Comparison of ENCODE assay signal across 23 cellular contexts in the genomic region with DNA sequence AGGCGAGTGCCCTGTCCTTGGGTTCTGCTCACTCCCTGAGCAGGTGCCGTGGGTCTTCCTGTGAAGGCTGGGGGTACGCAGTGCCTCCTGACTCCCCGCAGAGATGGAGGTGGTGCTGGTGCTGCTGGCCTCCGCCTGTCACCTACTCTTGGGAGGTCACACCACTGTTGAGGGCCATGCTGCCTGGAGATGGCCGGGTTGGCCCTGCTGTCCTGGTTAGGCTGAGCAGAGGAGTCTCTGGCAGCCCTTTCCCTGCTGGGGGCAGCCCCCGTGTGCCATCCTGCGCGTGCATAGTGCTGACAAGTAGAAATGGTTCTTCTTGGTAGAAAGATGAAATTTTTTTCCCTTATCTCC. TPM values are rescaled to one million over a fixed set of nuclear protein-coding genes. Genes with fewer than 3 reads are reported as not detected.
A peak's percentile ranks its signal among the peaks of the same experiment; 100 is the strongest.
DNase-seq lines count a peak whose midpoint lies in the region; ATAC-seq, FAIRE-seq and TF ChIP-seq lines count a peak whose summit lies in the region.
"Had no signal": no experiment of that assay in that cellular context is flagged by ENCODE, and none has a peak within 500 bp of the region (broad histone marks: within the 10 kb centered on the region; RNA-seq: fewer than 3 reads in every experiment).

No MANE protein-coding gene starts in this region.

- H3K36me3 ChIP-seq in H1 (ENCODE audit: control insufficient read depth in 2 of 4, insufficient read depth in 4 of 4, low read length in 3 of 4) (peaks cover 12 to 48% (median 36%) of the 10 kb centered on the region in 4 experiments; a peak in 7 of 8 replicates), trophoblast cell (ENCODE audit: control insufficient read depth in 1 of 2, insufficient read depth in 2 of 2, low read length in 2 of 2) (peaks cover 66 to 68% of the 10 kb centered on the region in 2 experiments), ovary (no peaks in the 10 kb centered on the region), uterus (no peaks in the 10 kb centered on the region)

- H4K20me1 ChIP-seq in H1 (replicated peaks in 1 of 2; ENCODE audit: control insufficient read depth in 1 of 2, insufficient read depth in 2 of 2, low read length in 2 of 2) = peaks cover 0 to 12% of the 10 kb centered on the region in 2 experiments

- H4K91ac ChIP-seq in H1 (replicated peaks; ENCODE audit: insufficient read length, low read length) (no peak overlapping the region), trophoblast cell (ENCODE audit: low read depth, low read length) (no peak overlapping the region)

- H2BK12ac ChIP-seq in H1 (ENCODE audit: low read depth, low read length) (0 out of 2 replicates have a peak overlapping the region, but pooled peaks have one; percentile 9), trophoblast cell (ENCODE audit: low read length) (no peak overlapping the region)

- H3K18ac ChIP-seq in H1 (ENCODE audit: extremely low read depth, low read length) = no peak overlapping the region
- H3K18ac ChIP-seq in trophoblast cell (ENCODE audit: low read length) = no peak overlapping the region

- H3K23me2 ChIP-seq in H1 (ENCODE audit: low read depth, low read length) = no peaks in the 10 kb centered on the region

- no peak for FAIRE-seq in H1 (lab: Jason Lieb, UNC)
- FAIRE-seq: A549, G401.6, GM12892 had no signal

- no peak overlapping the region for H3K9ac ChIP-seq in H1 (replicated peaks in 1 of 4; ENCODE audit: extremely low read depth in 1 of 4, low read depth in 3 of 4, low read length in 3 of 4)
- H3K9ac ChIP-seq in trophoblast cell (ENCODE audit: low read length) = peak overlapping the region; percentile 64

- WGBS in H1 (ENCODE audit: extremely low coverage in 1 of 2, insufficient coverage in 1 of 2, insufficient read length in 1 of 2, insufficient replicate concordance in 2 of 2, low coverage in 1 of 2, low lambda C conversion rate in 2 of 2, missing lambda C conversion rate in 1 of 2), 2 experiments = 89% methylated on average over 5 of the region's 9 CpGs; no CpG with 5 or more reads in 1 of the 2 experiments
- no CpG with 5 or more reads among the region's 9 CpGs for WGBS in trophoblast cell (ENCODE audit: extremely low coverage, insufficient coverage, insufficient read length)
- WGBS in ovary, 3 donors = 93 to 94% (median 94%) methylated on average over 9 of the region's 9 CpGs

- intact Hi-C loops in Right ventricle myocardium inferior (cut with DNase I) (no loop called here), left cardiac atrium (cut with DNase I) (no loop called here), ovary (cut with DNase I) (no loop called here), uterus (cut with DNase I; ENCODE audit: low total_unique reads) (no loop called here)

- peak overlapping the region; percentile 85 for H3K27ac ChIP-seq in C4-2B
- no peak overlapping the region for H3K27ac ChIP-seq in H1 (ENCODE audit: low read depth, low read length)
- H3K27ac ChIP-seq in trophoblast cell (ENCODE audit: low read depth, low read length) = no peak overlapping the region
- H3K27ac ChIP-seq in ovary = no peak overlapping the region
- H3K27ac ChIP-seq in uterus = no peak overlapping the region
- H3K27ac ChIP-seq: A549 had no signal

- H3K4me1 ChIP-seq in H1 (replicated peaks in 1 of 4; ENCODE audit: control insufficient read depth in 3 of 4, insufficient read depth in 4 of 4, low read length in 3 of 4) (no peaks in the 10 kb centered on the region; a peak in 1 of 7 replicates), trophoblast cell (ENCODE audit: control insufficient read depth in 1 of 2, insufficient read depth in 2 of 2, low read length in 2 of 2) (peaks cover 8 to 13% of the 10 kb centered on the region in 2 experiments), ovary (ENCODE audit: insufficient read depth) (no peaks in the 10 kb centered on the region), uterus (no peaks in the 10 kb centered on the region)
- H3K4me1 ChIP-seq: A549, BE2C had no signal

- H3K9me3 ChIP-seq in H1 (ENCODE audit: insufficient read depth in 2 of 2, low read depth in 1 of 2, low read length in 1 of 2) (no peaks in the 10 kb centered on the region), trophoblast cell (ENCODE audit: insufficient read depth, low read depth, low read length) (no peaks in the 10 kb centered on the region), ovary (no peaks in the 10 kb centered on the region), uterus (no peaks in the 10 kb centered on the region)
- H3K9me3 ChIP-seq: A549, BE2C, Caco-2 had no signal

- H2BK5ac ChIP-seq in H1 (ENCODE audit: low read depth, low read length) (peak overlapping the region; percentile 44; the same call in 1 of the 2 replicates), trophoblast cell (ENCODE audit: low read depth, low read length, poor library complexity) (no peak overlapping the region)

- H3K56ac ChIP-seq in H1 (replicated peaks; ENCODE audit: insufficient read length, low read depth, low read length) = no peak overlapping the region

- no peaks in the 10 kb centered on the region; a peak in 1 of 4 replicates for H3K79me2 ChIP-seq in H1 (ENCODE audit: control insufficient read depth in 1 of 2, insufficient read depth in 2 of 2, low read length in 2 of 2)
- no peaks in the 10 kb centered on the region for H3K79me2 ChIP-seq in trophoblast cell (ENCODE audit: control insufficient read depth, insufficient read depth, low read length, poor library complexity)

- no peaks in the 10 kb centered on the region for H3K27me3 ChIP-seq in H1 (replicated peaks in 1 of 4; ENCODE audit: control insufficient read depth in 3 of 4, extremely low read depth in 1 of 4, insufficient read depth in 3 of 4, low read length in 3 of 4)
- no peaks in the 10 kb centered on the region for H3K27me3 ChIP-seq in trophoblast cell (ENCODE audit: insufficient read depth, low read length)
- no peaks in the 10 kb centered on the region for H3K27me3 ChIP-seq in ovary
- no peaks in the 10 kb centered on the region for H3K27me3 ChIP-seq in uterus
- H3K27me3 ChIP-seq: BE2C had no signal

- TF ChIP-seq EP300 in H1 (IDR thresholded peaks at IDR 0.05; ENCODE audit: borderline replicate concordance in 1 of 2, low read depth in 2 of 2, low read length in 2 of 2) (no peak), ovary (IDR thresholded peaks at IDR 0.05) (no peak)

- H3K4me2 ChIP-seq in H1 (ENCODE audit: insufficient read depth in 1 of 2, low read depth in 2 of 2, low read length in 2 of 2) (no peak overlapping the region), trophoblast cell (ENCODE audit: low read length) (no peak overlapping the region)
- H3K4me2 ChIP-seq: A549 had no signal

- H3K4ac ChIP-seq in H1 (replicated peaks; ENCODE audit: insufficient read length, low read depth, low read length) (no peak overlapping the region), trophoblast cell (ENCODE audit: low read depth, low read length) (no peak overlapping the region)

- H3K79me1 ChIP-seq in H1 (ENCODE audit: low read depth, low read length) (0 out of 2 replicates have a peak, but pooled peaks cover 2% of the 10 kb centered on the region), trophoblast cell (ENCODE audit: low read length) (peaks cover 5% of the 10 kb centered on the region)

- H4K12ac ChIP-seq in trophoblast cell (ENCODE audit: low read depth, low read length) = no peak overlapping the region

- peak; percentile 33 for DNase-seq in Right ventricle myocardium inferior (ENCODE audit: missing footprints)
- DNase-seq in left cardiac atrium = no peak
- DNase-seq in H1 (ENCODE audit: low read depth in 1 of 2, low spot score in 2 of 2) = no peak
- DNase-seq in trophoblast cell = no peak
- no peak for DNase-seq in ovary
- DNase-seq in uterus = no peak
- DNase-seq in T1000 (lab: John Stamatoyannopoulos, UW) = no peak
- DNase-seq: 8988T; ACHN; AML-193; BE2C; CD4-positive, CD25-positive, alpha-beta regulatory T cell; CD8-positive, alpha-beta T cell; DMS153; DND-41; GOT3; H7; HCEC 1CT had no signal

- TF ChIP-seq RAD21 in H1 (IDR thresholded peaks at IDR 0.05 in 1 of 2, conservative IDR thresholded peaks at IDR 0.05 in 1 of 2; ENCODE audit: low read depth in 2 of 2, low read length in 2 of 2) = no peak

- no peak overlapping the region for H2BK20ac ChIP-seq in H1 (ENCODE audit: low read length)

- H3K4me3 ChIP-seq in H1 (ENCODE audit: extremely low read depth in 1 of 4, insufficient read depth in 2 of 4, low read depth in 3 of 4, low read length in 4 of 4) (no peak overlapping the region), trophoblast cell (ENCODE audit: low read depth, low read length) (peak overlapping the region; percentile 50), ovary (no peak overlapping the region), uterus (no peak overlapping the region)
- H3K4me3 ChIP-seq: A549 had no signal

- H3K14ac ChIP-seq in H1 (ENCODE audit: insufficient read length) (no peak overlapping the region), trophoblast cell (ENCODE audit: low read length) (no peak overlapping the region)

- no peak overlapping the region for H4K5ac ChIP-seq in H1 (ENCODE audit: insufficient read length, low read depth, low read length)

- no peak overlapping the region for H3K23ac ChIP-seq in H1 (ENCODE audit: insufficient read length)
- H3K23ac ChIP-seq in trophoblast cell (ENCODE audit: low read length) = no peak overlapping the region

- TF ChIP-seq CTCF in C4-2B (conservative IDR thresholded peaks at IDR 0.05) = no peak
- no peak for TF ChIP-seq CTCF in H1 (IDR thresholded peaks at IDR 0.05; ENCODE audit: control extremely low read depth in 1 of 3, insufficient read depth in 1 of 3, low read depth in 1 of 3, low read length in 3 of 3)
- no peak for TF ChIP-seq CTCF in ovary (IDR thresholded peaks at IDR 0.05)
- no peak for TF ChIP-seq CTCF in uterus (IDR thresholded peaks at IDR 0.05)

- TF ChIP-seq POLR2A in H1 (IDR thresholded peaks at IDR 0.05; ENCODE audit: control extremely low read depth in 1 of 2, low read depth in 2 of 2, low read length in 2 of 2) (no peak), ovary (IDR thresholded peaks at IDR 0.05) (no peak), uterus (IDR thresholded peaks at IDR 0.05) (no peak)

- H4K8ac ChIP-seq in H1 (ENCODE audit: extremely low read depth, insufficient read depth, low read length) (no peak overlapping the region), trophoblast cell (ENCODE audit: low read depth, low read length) (no peak overlapping the region)

- no peak overlapping the region for H2BK15ac ChIP-seq in H1 (ENCODE audit: low read length)

- POLR2A ChIA-PET in H1 (lab: Charles Lee; ENCODE audit: partially characterized antibody) = interaction anchor here (1.2 kb wide), 1 partner anchor 20 kb away, joined by 3 read pairs; no protein-coding TSS in a partner anchor

- H2AFZ ChIP-seq in H1 (ENCODE audit: low read length) (no peak overlapping the region), trophoblast cell (ENCODE audit: insufficient read depth, low read length, poor library complexity) (no peak overlapping the region)

- no peak overlapping the region for H2AK5ac ChIP-seq in H1 (ENCODE audit: low read depth, low read length)
- H2AK5ac ChIP-seq in trophoblast cell (ENCODE audit: low read length) = no peak overlapping the region

- H2BK120ac ChIP-seq in H1 (replicated peaks; ENCODE audit: low read depth, low read length) = no peak overlapping the region
- H2BK120ac ChIP-seq in trophoblast cell (ENCODE audit: insufficient read depth, low read length, poor library complexity) = no peak overlapping the region

- CTCF ChIA-PET in H1 (lab: Charles Lee; ENCODE audit: partially characterized antibody) = no interaction called here

- no peak for ATAC-seq in Right ventricle myocardium inferior
- ATAC-seq in left cardiac atrium = no peak
- ATAC-seq: A549; CD8-positive, alpha-beta T cell had no signal

RNA-seq across cellular contexts. Expression of gene MUC6, which starts 49.6 kb away (rescaled TPM):
- total RNA-seq in Right ventricle myocardium inferior (not detected), left cardiac atrium (not detected), ovary (1 to 10 TPM in 1 of 7 donors, under 1 TPM in 5, not detected in 1; 0.23 to 7.2 (median 0.41) TPM), uterus (1 to 10 TPM in 1 of 4 donors, under 1 TPM in 1, not detected in 2; 0.43 to 3.5 TPM)
- not detected in 2 replicates for total RNA-seq in H1 (2021; fragmentation: NEBNext Ultra II Directional; extraction: Animal tissue kit (Norgen Biotek cat#: 25700))
- polyA plus RNA-seq in H1 (2011; rRNA removed) (0.09 TPM in 1 of 2 replicates, not detected in the other), ovary (under 1 TPM; 0.02 to 0.06 TPM)
- polyA plus RNA-seq in H1 (2011; cell fraction: cytosol; rRNA removed) = not detected
- polyA plus RNA-seq in H1 (2011; cell fraction: nucleus; rRNA removed) = not detected
- polyA plus RNA-seq in H1 (2012, experiment 1 of 2) = 0.24 to 1.1 TPM (median 0.29 TPM) in 4 replicates
- 0.03 TPM for polyA plus RNA-seq in H1 (2012, experiment 2 of 2)
- under 0.01 TPM for polyA plus RNA-seq in H1 (2013, experiment 1 of 2)
- polyA plus RNA-seq in H1 (2013, experiment 2 of 2) = not detected
- not detected in 2 replicates for polyA minus RNA-seq in H1 (2011; rRNA and poly(A)+ RNA removed)
- polyA minus RNA-seq in H1 (2011; cell fraction: cytosol; rRNA and poly(A)+ RNA removed) = not detected
- not detected for polyA minus RNA-seq in H1 (2011; cell fraction: nucleus; rRNA and poly(A)+ RNA removed)
- polyA plus RNA-seq in trophoblast cell (2013) = 0.01 and 0.04 TPM in 2 replicates
- total RNA-seq: Caco-2; CD4-positive, CD25-positive, alpha-beta regulatory T cell; CD8-positive, alpha-beta T cell; H7 had no signal
- polyA plus RNA-seq: A549 had no signal
